27 cellular contexts compared by ENCODE assay signal in the genomic region with DNA sequence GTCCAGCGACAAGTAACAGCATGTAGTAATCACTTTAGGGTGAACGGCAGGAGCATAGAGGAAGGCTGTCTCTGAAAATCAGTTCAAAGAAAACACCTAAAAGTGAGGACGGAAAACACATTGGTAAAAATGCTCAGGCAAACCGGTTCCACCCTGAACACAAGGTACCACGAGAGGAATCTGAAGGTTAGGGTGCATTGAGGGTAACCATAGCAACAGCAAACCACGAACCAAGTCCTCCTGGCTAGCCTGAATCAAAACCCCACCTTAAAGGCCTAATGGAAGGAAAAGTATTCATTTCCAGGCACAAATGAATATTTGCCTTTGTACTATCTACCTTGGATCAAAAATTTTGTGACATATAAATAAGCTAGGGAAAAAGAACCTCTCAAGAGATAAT.
"Had no signal": no experiment of that assay in that cellular context is flagged by ENCODE, and none has a peak within 500 bp of the region (broad histone marks: within the 10 kb centered on the region; RNA-seq: fewer than 3 reads in every experiment).

No MANE protein-coding gene starts in this region.

- H3K9me3 Mint-ChIP-seq: activated CD4-positive, alpha-beta memory T cell treated with anti-CD3 and anti-CD28 coated beads for 36 hours; activated CD4-positive, alpha-beta T cell treated with anti-CD3 and anti-CD28 coated beads, Interleukin-2, amount 10 ng/mL, durations not matched to agents 24 days and 14 days; activated naive CD4-positive, alpha-beta T cell treated with anti-CD3 and anti-CD28 coated beads, Interleukin-2, amount 10 ng/mL, durations not matched to agents 7 days and 5 days; activated naive CD8-positive, alpha-beta T cell treated with anti-CD3 and anti-CD28 coated beads, Interleukin-2, amount 10 ng/mL, durations not matched to agents 7 days and 5 days had no signal

- H3K36me3 ChIP-seq: ascending aorta, breast epithelium, gastrocnemius medialis, left ventricle myocardium inferior, right atrium auricular region, transverse colon, uterus had no signal

- DNase-seq: activated CD4-positive, alpha-beta memory T cell treated with anti-CD3 and anti-CD28 coated beads for 36 hours; activated CD4-positive, alpha-beta T cell treated with anti-CD3 and anti-CD28 coated beads, Interleukin-2, amount 10 ng/mL, durations not matched to agents 24 days and 14 days; activated CD4-positive, CD25-positive, alpha-beta regulatory T cell treated with anti-CD3 and anti-CD28 coated beads, Interleukin-2, amount 50 U/mL, for 72 hours; activated CD8-positive, alpha-beta memory T cell treated with anti-CD3 and anti-CD28 coated beads, Interleukin-2, amount 50 U/mL, for 4 hours; activated gamma-delta T cell; activated naive CD4-positive, alpha-beta T cell treated with anti-CD3 and anti-CD28 coated beads, Interleukin-2, amount 10 ng/mL, durations not matched to agents 7 days and 5 days; activated naive CD8-positive, alpha-beta T cell treated with anti-CD3 and anti-CD28 coated beads, Interleukin-2, amount 10 ng/mL, durations not matched to agents 7 days and 5 days; activated T-cell treated with anti-CD3 and anti-CD28 coated beads, Interleukin-2, amount 50 U/mL, for 1 hour; central memory CD4-positive, alpha-beta T cell; dermis blood vessel endothelial cell; effector CD8-positive, alpha-beta T cell; gastrocnemius medialis; glutamatergic neuron; left ventricle myocardium inferior; mesendoderm; natural killer cell; stimulated activated CD4-positive, alpha-beta T cell treated with anti-CD3 and anti-CD28 coated beads, Interleukin-2, amount 100 ng/mL, for 48 hours; stimulated activated naive CD4-positive, alpha-beta T cell treated with Interleukin-2 at 50 U/mL for 16 hours; testis; transverse colon; uterus had no signal

- ATAC-seq: gastrocnemius medialis, natural killer cell had no signal

- H3K9me3 ChIP-seq: ascending aorta, breast epithelium, gastrocnemius medialis, right atrium auricular region, testis, uterus had no signal

- H3K27ac ChIP-seq: ascending aorta, breast epithelium, gastrocnemius medialis, left ventricle myocardium inferior, right atrium auricular region, testis, transverse colon, uterus, VCaP had no signal

- H3K27me3 Mint-ChIP-seq: activated CD4-positive, alpha-beta T cell treated with anti-CD3 and anti-CD28 coated beads, Interleukin-2, amount 10 ng/mL, durations not matched to agents 24 days and 14 days; activated naive CD4-positive, alpha-beta T cell treated with anti-CD3 and anti-CD28 coated beads, Interleukin-2, amount 10 ng/mL, durations not matched to agents 7 days and 5 days; activated naive CD8-positive, alpha-beta T cell treated with anti-CD3 and anti-CD28 coated beads, Interleukin-2, amount 10 ng/mL, durations not matched to agents 7 days and 5 days had no signal

- H3K4me1 ChIP-seq: ascending aorta, breast epithelium, gastrocnemius medialis, left ventricle myocardium inferior, right atrium auricular region, testis, uterus had no signal

- H3K4me3 Mint-ChIP-seq: activated CD4-positive, alpha-beta memory T cell treated with anti-CD3 and anti-CD28 coated beads for 36 hours; activated CD4-positive, alpha-beta T cell treated with anti-CD3 and anti-CD28 coated beads, Interleukin-2, amount 10 ng/mL, durations not matched to agents 24 days and 14 days; activated naive CD4-positive, alpha-beta T cell treated with anti-CD3 and anti-CD28 coated beads, Interleukin-2, amount 10 ng/mL, durations not matched to agents 7 days and 5 days; activated naive CD8-positive, alpha-beta T cell treated with anti-CD3 and anti-CD28 coated beads, Interleukin-2, amount 10 ng/mL, durations not matched to agents 7 days and 5 days; natural killer cell had no signal

- H3K4me1 Mint-ChIP-seq: activated CD4-positive, alpha-beta T cell treated with anti-CD3 and anti-CD28 coated beads, Interleukin-2, amount 10 ng/mL, durations not matched to agents 24 days and 14 days; activated naive CD4-positive, alpha-beta T cell treated with anti-CD3 and anti-CD28 coated beads, Interleukin-2, amount 10 ng/mL, durations not matched to agents 7 days and 5 days; activated naive CD8-positive, alpha-beta T cell treated with anti-CD3 and anti-CD28 coated beads, Interleukin-2, amount 10 ng/mL, durations not matched to agents 7 days and 5 days; natural killer cell had no signal

- FAIRE-seq: islet of Langerhans had no signal

- H3K36me3 Mint-ChIP-seq: activated CD4-positive, alpha-beta memory T cell treated with anti-CD3 and anti-CD28 coated beads for 36 hours; activated naive CD4-positive, alpha-beta T cell treated with anti-CD3 and anti-CD28 coated beads, Interleukin-2, amount 10 ng/mL, durations not matched to agents 7 days and 5 days; activated naive CD8-positive, alpha-beta T cell treated with anti-CD3 and anti-CD28 coated beads, Interleukin-2, amount 10 ng/mL, durations not matched to agents 7 days and 5 days; natural killer cell had no signal

- H3K4me3 ChIP-seq: ascending aorta, breast epithelium, gastrocnemius medialis, left ventricle myocardium inferior, lung, right atrium auricular region, testis, transverse colon, uterus had no signal

- H3K27ac Mint-ChIP-seq: activated CD4-positive, alpha-beta memory T cell treated with anti-CD3 and anti-CD28 coated beads for 36 hours; activated CD4-positive, alpha-beta T cell treated with anti-CD3 and anti-CD28 coated beads, Interleukin-2, amount 10 ng/mL, durations not matched to agents 24 days and 14 days; activated naive CD4-positive, alpha-beta T cell treated with anti-CD3 and anti-CD28 coated beads, Interleukin-2, amount 10 ng/mL, durations not matched to agents 7 days and 5 days; activated naive CD8-positive, alpha-beta T cell treated with anti-CD3 and anti-CD28 coated beads, Interleukin-2, amount 10 ng/mL, durations not matched to agents 7 days and 5 days; natural killer cell had no signal

- H3K27me3 ChIP-seq: ascending aorta, breast epithelium, gastrocnemius medialis, right atrium auricular region, testis, transverse colon, uterus had no signal
